ENCODE assay signal across 11 cellular contexts in the genomic region with DNA sequence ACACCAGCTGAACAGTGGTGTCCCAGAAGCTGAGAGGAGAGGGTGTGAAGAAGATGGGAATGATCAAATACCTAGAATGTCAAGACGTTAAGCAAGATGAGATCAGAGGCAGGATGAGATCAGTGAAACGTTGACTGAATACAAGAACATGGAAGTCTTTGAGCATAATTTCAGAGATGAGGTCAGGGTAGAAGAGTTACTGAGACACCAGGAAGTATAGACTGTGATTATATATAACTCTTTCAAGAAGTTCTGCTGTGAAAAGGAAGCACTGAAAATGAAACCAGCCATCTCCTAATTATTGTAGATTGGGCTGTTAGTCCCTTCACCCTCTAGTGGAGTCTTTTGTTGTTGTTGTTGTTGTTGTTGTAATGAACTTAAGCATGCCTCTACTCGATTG. TPM values are rescaled to one million over a fixed set of nuclear protein-coding genes. Genes with fewer than 3 reads are reported as not detected.
DNase-seq lines count a peak whose midpoint lies in the region; ATAC-seq, FAIRE-seq and TF ChIP-seq lines count a peak whose summit lies in the region.
"Had no signal": no experiment of that assay in that cellular context is flagged by ENCODE, and none has a peak within 500 bp of the region (broad histone marks: within the 10 kb centered on the region; RNA-seq: fewer than 3 reads in every experiment).

No MANE protein-coding gene starts in this region.

- H3K36me3 ChIP-seq in psoas muscle (ENCODE audit: insufficient read depth in 1 of 2, low read depth in 1 of 2): no peaks in the 10 kb centered on the region
- H3K36me3 ChIP-seq: Peyer's patch, upper lobe of right lung had no signal

- H3K4me1 ChIP-seq in psoas muscle: no peaks in the 10 kb centered on the region
- H3K4me1 ChIP-seq: Peyer's patch, upper lobe of right lung had no signal

- no peaks in the 10 kb centered on the region for H3K9me3 ChIP-seq in psoas muscle
- H3K9me3 ChIP-seq: Peyer's patch, upper lobe of right lung had no signal

- no peak for FAIRE-seq in RCC 7860 (lab: Jason Lieb, UNC)

- no peaks in the 10 kb centered on the region for H3K4me1 Mint-ChIP-seq in naive B cell

- no peak overlapping the region for H3K27ac Mint-ChIP-seq in naive B cell

- H3K27me3 Mint-ChIP-seq in naive B cell: no peaks in the 10 kb centered on the region

- H3K27ac ChIP-seq in psoas muscle: no peak overlapping the region
- H3K27ac ChIP-seq: Peyer's patch, upper lobe of right lung had no signal

- 72 to 84% (median 73%) methylated on average over 3 of the region's 3 CpGs for WGBS in psoas muscle, 3 donors

- H3K27me3 ChIP-seq in psoas muscle (ENCODE audit: insufficient read depth in 3 of 3, low read length in 2 of 3): no peaks in the 10 kb centered on the region
- H3K27me3 ChIP-seq: Peyer's patch, upper lobe of right lung had no signal

- TF ChIP-seq CTCF in psoas muscle (IDR thresholded peaks at IDR 0.05): no peak

- no peak for DNase-seq in naive B cell
- no peak for DNase-seq in RCC 7860 (ENCODE audit: low spot score)
- DNase-seq in psoas muscle: no peak
- DNase-seq: activated T-cell treated with anti-CD3 and anti-CD28 coated beads for 4 hours, NCI-H187 treated with DMSO at 0.1 percent for 48 hours, Peyer's patch, upper lobe of right lung had no signal

- no peak overlapping the region for H3K4me3 ChIP-seq in psoas muscle
- H3K4me3 ChIP-seq: Peyer's patch, upper lobe of right lung had no signal

- H3K9me3 Mint-ChIP-seq in naive B cell: no peaks in the 10 kb centered on the region

- intact Hi-C loops in psoas muscle (cut with DNase I): no loop called here

- no peak overlapping the region for H3K4me3 Mint-ChIP-seq in naive B cell

- no peaks in the 10 kb centered on the region for H3K36me3 Mint-ChIP-seq in naive B cell

- ATAC-seq in GM18867 (IDR thresholded peaks at IDR 0.05; ENCODE audit: unreplicated experiment) (peak; percentile 72), GM21576 (IDR thresholded peaks at IDR 0.05; ENCODE audit: unreplicated experiment) (peak; percentile 71), HG03342 (IDR thresholded peaks at IDR 0.05; ENCODE audit: unreplicated experiment) (peak; percentile 72), naive B cell (ENCODE audit: low read depth in 2 of 2) (peak; percentile 50 to 56), psoas muscle (no peak), HG03354 (IDR thresholded peaks at IDR 0.05; ENCODE audit: poor library complexity, severe bottlenecking, unreplicated experiment) (no peak)
- ATAC-seq: upper lobe of right lung had no signal

RNA-seq across cellular contexts. Expression of a gene that starts 9.1 kb away (rescaled TPM):
- polyA plus RNA-seq in naive B cell (ENCODE audit: low read depth in 6 of 6) (1 to 10 TPM in 1 of 6 donors, under 1 TPM in 4, not detected in 1; 0.19 to 1.1 (median 0.53) TPM), psoas muscle (under 1 TPM; 0.18 to 0.46 (median 0.35) TPM)
- total RNA-seq in psoas muscle: 1 to 10 TPM in 1 of 4 donors, under 1 TPM in 3; 0.28 to 1.2 (median 0.42) TPM

Comparison
In these comparisons a context has a peak if more than half of its experiments do, and no peak if none do; other contexts are left out.
1. ATAC-seq: peak in GM18867 (single experiment), GM21576 (single experiment), HG03342 (single experiment) and naive B cell (2 of 2); none in psoas muscle (0 of 4) and HG03354 (single experiment).